18 cellular contexts compared by ENCODE assay signal in the genomic region with DNA sequence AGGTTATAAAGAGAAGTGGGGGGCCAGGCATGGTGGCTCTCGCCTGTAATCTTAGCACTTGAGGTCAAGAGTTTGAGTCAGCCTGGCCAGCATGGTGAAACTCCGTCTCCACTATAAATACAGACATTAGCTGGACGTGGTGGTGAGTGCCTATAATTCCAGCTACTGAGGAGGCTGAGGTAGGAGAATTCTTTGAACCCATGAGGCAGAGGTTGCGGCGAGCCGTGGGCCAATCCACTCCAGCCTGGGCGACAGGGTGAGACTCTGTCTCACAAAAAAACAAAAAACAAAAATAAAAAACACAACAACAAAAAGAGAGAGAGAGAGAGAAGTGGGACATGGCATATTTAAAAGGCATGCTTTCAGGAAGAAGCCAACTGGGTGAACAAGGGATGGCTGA.
DNase-seq lines count a peak whose midpoint lies in the region; ATAC-seq and TF ChIP-seq lines count a peak whose summit lies in the region.
"Had no signal": no experiment of that assay in that cellular context is flagged by ENCODE, and none has a peak within 500 bp of the region (broad histone marks: within the 10 kb centered on the region; RNA-seq: fewer than 3 reads in every experiment).

No MANE protein-coding gene starts in this region.

- H3K36me3 ChIP-seq in heart right ventricle (no peaks in the 10 kb centered on the region), OCI-LY3 (replicated peaks; ENCODE audit: low read depth, low read length) (no peaks in the 10 kb centered on the region), neuronal stem cell (replicated peaks in 1 of 2; ENCODE audit: control insufficient read depth in 2 of 2, insufficient read depth in 2 of 2, low read length in 2 of 2) (no peaks in the 10 kb centered on the region)
- no peaks in the 10 kb centered on the region for H3K36me3 ChIP-seq in effector memory CD4-positive, alpha-beta T cell (ENCODE audit: control insufficient read depth, insufficient read depth, low read length)
- H3K36me3 ChIP-seq: BLaER1, HAP-1 had no signal

- H2BK15ac ChIP-seq in neuronal stem cell (ENCODE audit: low read length) = no peak overlapping the region

- no peak for ATAC-seq in Right ventricle myocardium superior (ENCODE audit: poor library complexity)
- ATAC-seq in heart right ventricle = no peak
- ATAC-seq in stimulated activated memory B cell treated with anti-CD40 and anti-IgM and Interleukin-4, amounts not matched to agents 10 μg/mL and 1 μg/mL and 100 μg/mL, for 72 hours = no peak
- no peak for ATAC-seq in HG02970 (IDR thresholded peaks at IDR 0.05; ENCODE audit: low FRiP score, unreplicated experiment)

- H3K4ac ChIP-seq in neuronal stem cell (ENCODE audit: low read length) = no peak overlapping the region

- no peaks in the 10 kb centered on the region for H3K9me3 Mint-ChIP-seq in stimulated activated memory B cell treated with anti-CD40 and anti-IgM and Interleukin-4, amounts not matched to agents 10 μg/mL and 1 μg/mL and 100 μg/mL, for 72 hours
- H3K9me3 Mint-ChIP-seq: CD4-positive, alpha-beta memory T cell; HFFc6 had no signal

- no peaks in the 10 kb centered on the region for H3K79me2 ChIP-seq in OCI-LY3 (ENCODE audit: low read length)

- intact Hi-C loops in Right ventricle myocardium superior (cut with DNase I) = no loop called here
- intact Hi-C loops in heart right ventricle (cut with DNase I) = loop anchor here in 1 of 10 donors (10.0 kb wide), 1 partner anchor 425 kb away; no protein-coding TSS in a partner anchor

- H3K9ac ChIP-seq in OCI-LY3 (ENCODE audit: low read length) (no peak overlapping the region), neuronal stem cell (ENCODE audit: low read depth, low read length, poor library complexity) (no peak overlapping the region)
- H3K9ac ChIP-seq: BLaER1, GM23248 had no signal

- H2AK5ac ChIP-seq in neuronal stem cell (ENCODE audit: low read depth, low read length) = no peak overlapping the region

- H3K27ac Mint-ChIP-seq in stimulated activated memory B cell treated with anti-CD40 and anti-IgM and Interleukin-4, amounts not matched to agents 10 μg/mL and 1 μg/mL and 100 μg/mL, for 72 hours = peak overlapping the region; percentile 52
- H3K27ac Mint-ChIP-seq: B cell; CD4-positive, alpha-beta memory T cell; HFFc6 had no signal

- H3K4me2 ChIP-seq in OCI-LY3 (ENCODE audit: low read length) (peak overlapping the region; percentile 35), neuronal stem cell (ENCODE audit: insufficient read depth, low read length, poor library complexity, severe bottlenecking) (no peak overlapping the region)
- H3K4me2 ChIP-seq: BLaER1 had no signal

- DNase-seq in Right ventricle myocardium superior = peak; percentile 29
- DNase-seq in heart right ventricle = no peak
- no peak for DNase-seq in neuronal stem cell (ENCODE audit: low spot score)
- no peak for DNase-seq in COR-L47 (lab: John Stamatoyannopoulos, UW)
- DNase-seq in effector memory CD4-positive, alpha-beta T cell = no peak
- DNase-seq: Caco-2; CD4-positive, alpha-beta memory T cell; DMS153; DND-41; GM23248; HFFc6 had no signal

- H3K27ac ChIP-seq in heart right ventricle (peak overlapping the region in 1 of 10 donors; percentile 81), OCI-LY3 (ENCODE audit: low read length) (no peak overlapping the region; the same call in 1 of the 2 replicates), neuronal stem cell (replicated peaks; ENCODE audit: low read length) (no peak overlapping the region)
- no peak overlapping the region for H3K27ac ChIP-seq in effector memory CD4-positive, alpha-beta T cell (ENCODE audit: insufficient read depth, low read length, poor library complexity, severe bottlenecking)
- H3K27ac ChIP-seq: 22Rv1, BLaER1, GM23248 had no signal

- peaks cover 10% of the 10 kb centered on the region for H3K4me1 Mint-ChIP-seq in stimulated activated memory B cell treated with anti-CD40 and anti-IgM and Interleukin-4, amounts not matched to agents 10 μg/mL and 1 μg/mL and 100 μg/mL, for 72 hours
- H3K4me1 Mint-ChIP-seq: CD4-positive, alpha-beta memory T cell had no signal

- peak overlapping the region; percentile 9 for H3K14ac ChIP-seq in neuronal stem cell (ENCODE audit: low read length)

- no peaks in the 10 kb centered on the region for H3K79me1 ChIP-seq in neuronal stem cell (ENCODE audit: low read depth, low read length)

- no peaks in the 10 kb centered on the region for H3K9me3 ChIP-seq in heart right ventricle
- no peaks in the 10 kb centered on the region for H3K9me3 ChIP-seq in OCI-LY3 (ENCODE audit: insufficient read depth, low read length)
- no peaks in the 10 kb centered on the region for H3K9me3 ChIP-seq in neuronal stem cell (replicated peaks in 1 of 2; ENCODE audit: control insufficient read depth in 2 of 2, insufficient read depth in 1 of 2, low read depth in 1 of 2, low read length in 2 of 2)
- no peaks in the 10 kb centered on the region for H3K9me3 ChIP-seq in effector memory CD4-positive, alpha-beta T cell (ENCODE audit: control insufficient read depth, low read length)
- H3K9me3 ChIP-seq: BLaER1, Caco-2, HAP-1 had no signal

- no peak overlapping the region for H2BK120ac ChIP-seq in neuronal stem cell (ENCODE audit: low read depth, low read length)

- no peak overlapping the region for H3K23ac ChIP-seq in neuronal stem cell (ENCODE audit: low read depth, low read length, poor library complexity)

- peak overlapping the region; percentile 36 for H3K18ac ChIP-seq in neuronal stem cell (ENCODE audit: low read length)

- H3K27me3 ChIP-seq in heart right ventricle (no peaks in the 10 kb centered on the region), OCI-LY3 (ENCODE audit: low read depth, low read length) (no peaks in the 10 kb centered on the region), neuronal stem cell (ENCODE audit: control insufficient read depth in 3 of 3, insufficient read depth in 3 of 3, low read depth in 1 of 3, low read length in 3 of 3) (no peaks in the 10 kb centered on the region)
- no peaks in the 10 kb centered on the region for H3K27me3 ChIP-seq in effector memory CD4-positive, alpha-beta T cell (replicated peaks; ENCODE audit: control insufficient read depth, insufficient read depth, low read length, poor library complexity, severe bottlenecking)
- H3K27me3 ChIP-seq: BLaER1 had no signal

- H4K91ac ChIP-seq in neuronal stem cell (ENCODE audit: low read depth, low read length, poor library complexity) = no peak overlapping the region

- H4K20me1 ChIP-seq in OCI-LY3 (ENCODE audit: insufficient read depth, low read length) = no peaks in the 10 kb centered on the region
- H4K20me1 ChIP-seq: BLaER1 had no signal

- H3K4me3 ChIP-seq in heart right ventricle = no peak overlapping the region
- no peak overlapping the region for H3K4me3 ChIP-seq in OCI-LY3 (ENCODE audit: low read length)
- no peak overlapping the region for H3K4me3 ChIP-seq in neuronal stem cell (ENCODE audit: low read length in 2 of 2)
- no peak overlapping the region for H3K4me3 ChIP-seq in effector memory CD4-positive, alpha-beta T cell (ENCODE audit: insufficient read depth, low read depth, low read length, poor library complexity, severe bottlenecking)
- H3K4me3 ChIP-seq: BLaER1, GM23248, HAP-1 had no signal

- H3K36me3 Mint-ChIP-seq in stimulated activated memory B cell treated with anti-CD40 and anti-IgM and Interleukin-4, amounts not matched to agents 10 μg/mL and 1 μg/mL and 100 μg/mL, for 72 hours = no peaks in the 10 kb centered on the region
- H3K36me3 Mint-ChIP-seq: CD4-positive, alpha-beta memory T cell had no signal

- no peak overlapping the region for H2BK5ac ChIP-seq in neuronal stem cell (ENCODE audit: low read length)

- H4K8ac ChIP-seq in neuronal stem cell (ENCODE audit: low read depth, low read length) = no peak overlapping the region

- peaks cover 0 to 11% (median 0%) of the 10 kb centered on the region in 9 donors for H3K4me1 ChIP-seq in heart right ventricle
- peaks cover 12% of the 10 kb centered on the region for H3K4me1 ChIP-seq in OCI-LY3 (ENCODE audit: low read length)
- H3K4me1 ChIP-seq in neuronal stem cell (ENCODE audit: control insufficient read depth in 2 of 2, insufficient read depth in 1 of 2, low read depth in 1 of 2, low read length in 2 of 2) = peaks cover 0 to 1% of the 10 kb centered on the region in 2 donors
- no peaks in the 10 kb centered on the region for H3K4me1 ChIP-seq in effector memory CD4-positive, alpha-beta T cell (ENCODE audit: control insufficient read depth, insufficient read depth, low read length, poor library complexity, severe bottlenecking)
- H3K4me1 ChIP-seq: BLaER1, Caco-2, HAP-1 had no signal

- no peaks in the 10 kb centered on the region for H3K27me3 Mint-ChIP-seq in stimulated activated memory B cell treated with anti-CD40 and anti-IgM and Interleukin-4, amounts not matched to agents 10 μg/mL and 1 μg/mL and 100 μg/mL, for 72 hours
- H3K27me3 Mint-ChIP-seq: CD4-positive, alpha-beta memory T cell had no signal

- TF ChIP-seq CTCF in heart right ventricle (IDR thresholded peaks at IDR 0.05) (no peak), OCI-LY3 (IDR thresholded peaks at IDR 0.05; ENCODE audit: low read depth, low read length) (no peak)

- WGBS in heart right ventricle, 2 donors = 94 to 95% methylated on average over 7 of the region's 7 CpGs
- WGBS in neuronal stem cell (ENCODE audit: extremely low coverage in 2 of 2, insufficient read length in 2 of 2, insufficient replicate concordance in 1 of 2), 2 donors = no CpG with 5 or more reads among the region's 7 CpGs

- H2AFZ ChIP-seq in OCI-LY3 (ENCODE audit: low read depth, low read length) = no peak overlapping the region
- H2AFZ ChIP-seq in neuronal stem cell (ENCODE audit: low read length) = no peak overlapping the region
- H2AFZ ChIP-seq: GM23248 had no signal

- no peak overlapping the region for H2BK12ac ChIP-seq in neuronal stem cell (ENCODE audit: low read length)

- peak overlapping the region; percentile 2 for H3K4me3 Mint-ChIP-seq in stimulated activated memory B cell treated with anti-CD40 and anti-IgM and Interleukin-4, amounts not matched to agents 10 μg/mL and 1 μg/mL and 100 μg/mL, for 72 hours
- H3K4me3 Mint-ChIP-seq: B cell; CD4-positive, alpha-beta memory T cell; HFFc6 had no signal
